In the genomic region with DNA sequence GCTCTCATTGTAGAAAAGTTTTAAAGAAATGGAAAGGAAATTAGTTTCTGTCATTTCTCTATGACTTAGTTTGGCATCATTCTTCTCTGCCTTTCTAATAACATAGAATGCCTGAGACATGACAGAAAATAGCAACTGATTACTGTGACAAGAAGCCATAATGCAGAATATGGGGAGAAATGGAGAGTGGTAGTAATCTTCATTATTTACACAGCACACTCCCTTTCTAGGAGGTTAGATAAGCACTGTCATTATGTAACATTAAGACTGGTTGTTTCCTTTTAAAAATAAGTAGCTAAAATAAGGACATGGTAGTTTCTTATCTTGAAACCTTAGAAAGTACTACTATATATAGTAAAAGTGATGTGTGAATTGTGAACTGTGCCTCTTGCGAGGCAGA, we compare ENCODE assay signal across 7 cellular contexts.
"Had no signal": no experiment of that assay in that cellular context is flagged by ENCODE, and none has a peak within 500 bp of the region (broad histone marks: within the 10 kb centered on the region; RNA-seq: fewer than 3 reads in every experiment).

No MANE protein-coding gene starts in this region.

- H3K27ac Mint-ChIP-seq: IgD-negative memory B cell had no signal

- H3K36me3 Mint-ChIP-seq: IgD-negative memory B cell had no signal

- H3K4me1 Mint-ChIP-seq: IgD-negative memory B cell had no signal

- H3K4me3 ChIP-seq: K562 had no signal

- H3K4me3 Mint-ChIP-seq: IgD-negative memory B cell had no signal

- H3K27ac ChIP-seq: HL-60 had no signal

- H3K27me3 Mint-ChIP-seq: IgD-negative memory B cell had no signal

- DNase-seq: IMR-90, KBM-7, KG1 had no signal

- ATAC-seq: HepG2, K562 had no signal
